Comparison of ENCODE assay signal across 17 cellular contexts in genomic region chr7:157618091-157618726, GRCh38.
DNase-seq lines count a peak whose midpoint lies in the region; ATAC-seq and TF ChIP-seq lines count a peak whose summit lies in the region.
"Had no signal": no experiment of that assay in that cellular context is flagged by ENCODE, and none has a peak within 500 bp of the region (broad histone marks: within the 10 kb centered on the region; RNA-seq: fewer than 3 reads in every experiment).

No MANE protein-coding gene starts in this region.

- no peaks in the 10 kb centered on the region for H3K4me1 ChIP-seq in osteoblast (ENCODE audit: insufficient read depth, low read length)
- H3K4me1 ChIP-seq: BE2C had no signal

- peaks cover 9% of the 10 kb centered on the region for H3K4me1 Mint-ChIP-seq in activated naive CD8-positive, alpha-beta T cell treated with anti-CD3 and anti-CD28 coated beads, Interleukin-2, amount 10 ng/mL, durations not matched to agents 7 days and 5 days
- peaks cover 11% of the 10 kb centered on the region for H3K4me1 Mint-ChIP-seq in activated naive CD8-positive, alpha-beta T cell treated with anti-CD3 and anti-CD28 coated beads, Interleukin-2, amount 50 U/mL, for 24 hours
- H3K4me1 Mint-ChIP-seq: H9 had no signal

- H3K27ac Mint-ChIP-seq in activated naive CD8-positive, alpha-beta T cell treated with anti-CD3 and anti-CD28 coated beads, Interleukin-2, amount 10 ng/mL, durations not matched to agents 7 days and 5 days: no peak overlapping the region
- no peak overlapping the region for H3K27ac Mint-ChIP-seq in activated naive CD8-positive, alpha-beta T cell treated with anti-CD3 and anti-CD28 coated beads, Interleukin-2, amount 50 U/mL, for 24 hours
- H3K27ac Mint-ChIP-seq: CD8-positive, alpha-beta memory T cell; H9 had no signal

- no peaks in the 10 kb centered on the region for H3K36me3 Mint-ChIP-seq in activated naive CD8-positive, alpha-beta T cell treated with anti-CD3 and anti-CD28 coated beads, Interleukin-2, amount 10 ng/mL, durations not matched to agents 7 days and 5 days
- no peaks in the 10 kb centered on the region for H3K36me3 Mint-ChIP-seq in activated naive CD8-positive, alpha-beta T cell treated with anti-CD3 and anti-CD28 coated beads, Interleukin-2, amount 50 U/mL, for 24 hours (ENCODE audit: low read depth)
- H3K36me3 Mint-ChIP-seq: CD4-positive, CD25-positive, alpha-beta regulatory T cell; CD8-positive, alpha-beta memory T cell had no signal

- H2AFZ ChIP-seq in osteoblast (ENCODE audit: low read length): no peak overlapping the region

- H3K4me3 Mint-ChIP-seq in activated naive CD8-positive, alpha-beta T cell treated with anti-CD3 and anti-CD28 coated beads, Interleukin-2, amount 10 ng/mL, durations not matched to agents 7 days and 5 days: no peak overlapping the region
- no peak overlapping the region for H3K4me3 Mint-ChIP-seq in activated naive CD8-positive, alpha-beta T cell treated with anti-CD3 and anti-CD28 coated beads, Interleukin-2, amount 50 U/mL, for 24 hours
- H3K4me3 Mint-ChIP-seq: CD8-positive, alpha-beta memory T cell; H9 had no signal

- ATAC-seq in activated naive CD8-positive, alpha-beta T cell treated with anti-CD3 and anti-CD28 coated beads, Interleukin-2, amount 10 ng/mL, durations not matched to agents 7 days and 5 days (ENCODE audit: low read depth): no peak
- ATAC-seq in activated naive CD8-positive, alpha-beta T cell treated with anti-CD3 and anti-CD28 coated beads, Interleukin-2, amount 50 U/mL, for 24 hours: no peak

- no peaks in the 10 kb centered on the region for H3K79me2 ChIP-seq in osteoblast (ENCODE audit: insufficient read depth, low read length)

- H3K27me3 ChIP-seq in osteoblast (ENCODE audit: insufficient read depth, low read length): no peaks in the 10 kb centered on the region
- H3K27me3 ChIP-seq: BE2C had no signal

- H3K4me2 ChIP-seq in osteoblast (ENCODE audit: insufficient read depth, low read length): no peak overlapping the region

- no peak overlapping the region for H3K27ac ChIP-seq in osteoblast (ENCODE audit: low read depth, low read length)

- TF ChIP-seq CTCF in osteoblast (IDR thresholded peaks at IDR 0.05; ENCODE audit: extremely low read depth, low read depth, low read length): no peak

- DNase-seq in activated naive CD8-positive, alpha-beta T cell treated with anti-CD3 and anti-CD28 coated beads, Interleukin-2, amount 10 ng/mL, durations not matched to agents 7 days and 5 days: peak; percentile 11
- no peak for DNase-seq in activated naive CD8-positive, alpha-beta T cell treated with anti-CD3 and anti-CD28 coated beads, Interleukin-2, amount 50 U/mL, for 24 hours
- DNase-seq in mesenteric fat pad (ENCODE audit: low spot score) (peak; percentile 83), osteoblast (ENCODE audit: insufficient read length, low spot score, missing footprints) (peak; percentile 52), NCI-H226 (no peak), RKO (ENCODE audit: low spot score) (no peak), GM19240 (ENCODE audit: insufficient read length, low spot score) (no peak)
- DNase-seq: ACHN; BE2C; C1 segment of cervical spinal cord; CD4-positive, CD25-positive, alpha-beta regulatory T cell; CD8-positive, alpha-beta memory T cell; COR-L47; DMS 273 treated with DMSO at 0.1 percent for 48 hours; DMS53; H9; IMR-90 had no signal

- H3K36me3 ChIP-seq in osteoblast (ENCODE audit: insufficient read depth, low read length): no peaks in the 10 kb centered on the region
- H3K36me3 ChIP-seq: BE2C had no signal

- H3K4me3 ChIP-seq in osteoblast (ENCODE audit: insufficient read depth, low read length): no peak overlapping the region

- no peaks in the 10 kb centered on the region for H4K20me1 ChIP-seq in osteoblast (ENCODE audit: insufficient read depth, low read length)

- POLR2A ChIA-PET in activated naive CD8-positive, alpha-beta T cell treated with anti-CD3 and anti-CD28 coated beads, Interleukin-2, amount 10 ng/mL, durations not matched to agents 7 days and 5 days (lab: Charles Lee): no interaction called here

- H3K9me3 ChIP-seq in osteoblast (ENCODE audit: low read depth, low read length): no peaks in the 10 kb centered on the region
- H3K9me3 ChIP-seq: BE2C had no signal

- no peaks in the 10 kb centered on the region for H3K9me3 Mint-ChIP-seq in activated naive CD8-positive, alpha-beta T cell treated with anti-CD3 and anti-CD28 coated beads, Interleukin-2, amount 10 ng/mL, durations not matched to agents 7 days and 5 days
- no peaks in the 10 kb centered on the region for H3K9me3 Mint-ChIP-seq in activated naive CD8-positive, alpha-beta T cell treated with anti-CD3 and anti-CD28 coated beads, Interleukin-2, amount 50 U/mL, for 24 hours
- H3K9me3 Mint-ChIP-seq: CD4-positive, CD25-positive, alpha-beta regulatory T cell; H9 had no signal

- H3K27me3 Mint-ChIP-seq in activated naive CD8-positive, alpha-beta T cell treated with anti-CD3 and anti-CD28 coated beads, Interleukin-2, amount 10 ng/mL, durations not matched to agents 7 days and 5 days: no peaks in the 10 kb centered on the region
- no peaks in the 10 kb centered on the region for H3K27me3 Mint-ChIP-seq in activated naive CD8-positive, alpha-beta T cell treated with anti-CD3 and anti-CD28 coated beads, Interleukin-2, amount 50 U/mL, for 24 hours
- H3K27me3 Mint-ChIP-seq: CD4-positive, CD25-positive, alpha-beta regulatory T cell had no signal

Comparison
In these comparisons a context has a peak if more than half of its experiments do, and no peak if none do; other contexts are left out.
1. DNase-seq: peak in activated naive CD8-positive, alpha-beta T cell treated with anti-CD3 and anti-CD28 coated beads, Interleukin-2, amount 10 ng/mL, durations not matched to agents 7 days and 5 days (single experiment), mesenteric fat pad (single experiment) and osteoblast (single experiment); none in activated naive CD8-positive, alpha-beta T cell treated with anti-CD3 and anti-CD28 coated beads, Interleukin-2, amount 50 U/mL, for 24 hours (single experiment), NCI-H226 (single experiment), RKO (single experiment) and GM19240 (single experiment).